In the genomic region with DNA sequence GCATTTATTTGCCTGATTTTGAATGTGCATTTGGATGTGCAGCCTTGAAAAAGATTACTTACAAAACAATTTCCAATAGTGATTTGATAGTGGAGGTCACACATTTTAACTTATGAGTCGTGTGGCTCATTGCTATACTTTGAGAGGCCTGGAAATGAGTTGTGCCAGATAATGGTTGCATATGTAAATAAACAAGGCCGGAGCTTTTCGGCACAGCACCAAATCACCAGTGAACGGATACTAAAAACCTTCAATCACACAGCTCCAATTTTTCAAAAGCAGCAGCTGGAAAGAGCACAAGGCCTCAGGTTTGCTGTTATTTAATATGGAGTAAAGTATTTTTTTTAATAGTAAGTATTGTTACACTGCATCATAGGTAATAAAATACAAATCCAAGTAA, we compare ENCODE assay signal across 8 cellular contexts. TPM values are rescaled to one million over a fixed set of nuclear protein-coding genes. Genes with fewer than 3 reads are reported as not detected.
"Had no signal": no experiment of that assay in that cellular context is flagged by ENCODE, and none has a peak within 500 bp of the region (broad histone marks: within the 10 kb centered on the region; RNA-seq: fewer than 3 reads in every experiment).

No MANE protein-coding gene starts in this region.

- DNase-seq: GM23248, GOT3, H9, HCEC 1CT, IMR-90, KG1 had no signal

- ATAC-seq: K562 had no signal

- H3K9ac ChIP-seq: GM23248 had no signal

- H2AFZ ChIP-seq: GM23248 had no signal

- H3K27ac ChIP-seq: GM23248 had no signal

- H3K4me3 ChIP-seq: GM23248, K562 had no signal

- H3K4me3 Mint-ChIP-seq: H9 had no signal

RNA-seq across cellular contexts. Expression of gene NPY5R, which starts 57.2 kb away (rescaled TPM):
- total RNA-seq: GM23248, HT-29, IMR-90, K562 had no signal
- polyA plus RNA-seq: GM23248, IMR-90, K562 had no signal
